In genomic region chr3:168085491-168086119, GRCh38 we compare ENCODE assay signal across 14 cellular contexts. TPM values are rescaled to one million over a fixed set of nuclear protein-coding genes. Genes with fewer than 3 reads are reported as not detected.
DNase-seq lines count a peak whose midpoint lies in the region; ATAC-seq and TF ChIP-seq lines count a peak whose summit lies in the region.
"Had no signal": no experiment of that assay in that cellular context is flagged by ENCODE, and none has a peak within 500 bp of the region (broad histone marks: within the 10 kb centered on the region; RNA-seq: fewer than 3 reads in every experiment).

No MANE protein-coding gene starts in this region.

- DNase-seq in NCI-H524 (lab: John Stamatoyannopoulos, UW) (peak; percentile 49 to 81), SIG-M5 treated with dmso at 0.1 percent for 504 hours (lab: John Stamatoyannopoulos, UW; ENCODE audit: unreplicated experiment) (no peak), PC-3 (no peak), medulla oblongata (ENCODE audit: extremely low spot score) (no peak), NCI-H2029 treated with DMSO at 0.1 percent for 48 hours (lab: John Stamatoyannopoulos, UW) (no peak)
- DNase-seq: activated effector memory CD4-positive, alpha-beta T cell treated with anti-CD3 and anti-CD28 coated beads, Interleukin-2, amount 50 U/mL, for 16 hours; IMR-90 had no signal

- H3K4me1 ChIP-seq in PC-3 (ENCODE audit: insufficient read depth, low read length), result no peaks in the 10 kb centered on the region

- POLR2A ChIA-PET in PC-3 (lab: Charles Lee; ENCODE audit: unreplicated experiment), result interaction anchor here (0.6 kb wide), 1 partner anchor 53 kb away, joined by 3 read pairs; no protein-coding TSS in a partner anchor

- H3K36me3 ChIP-seq in PC-3 (ENCODE audit: low read depth, low read length), result no peaks in the 10 kb centered on the region
- H3K36me3 ChIP-seq: BLaER1 had no signal

- H3K27me3 ChIP-seq in PC-3 (ENCODE audit: low read length), result no peaks in the 10 kb centered on the region
- H3K27me3 ChIP-seq: BLaER1, foreskin keratinocyte had no signal

- no peak overlapping the region for H3K9ac ChIP-seq in PC-3 (ENCODE audit: low read length)
- H3K9ac ChIP-seq: BLaER1 had no signal

- H3F3A ChIP-seq in PC-3 (ENCODE audit: low read length, unreplicated experiment), result no peaks in the 10 kb centered on the region

- no peaks in the 10 kb centered on the region for H3K9me2 ChIP-seq in PC-3 (replicated peaks; ENCODE audit: low read length)

- no peaks in the 10 kb centered on the region for H3K9me3 ChIP-seq in PC-3 (ENCODE audit: low read length)

- H3K4me2 ChIP-seq in PC-3 (ENCODE audit: low read length), result no peak overlapping the region
- H3K4me2 ChIP-seq: BLaER1 had no signal

- CTCF ChIA-PET in PC-3 (lab: Charles Lee), result no interaction called here

- ATAC-seq in GM18508 (IDR thresholded peaks at IDR 0.05; ENCODE audit: insufficient read depth, unreplicated experiment) (peak; percentile 51), GM21381 (IDR thresholded peaks at IDR 0.05; ENCODE audit: unreplicated experiment) (peak; percentile 59), HG03045 (IDR thresholded peaks at IDR 0.05; ENCODE audit: unreplicated experiment) (peak; percentile 65), PC-3 (no peak)
- ATAC-seq: foreskin keratinocyte had no signal

- no peak overlapping the region for H3K27ac ChIP-seq in PC-3 (ENCODE audit: low read length)
- H3K27ac ChIP-seq: BLaER1, foreskin keratinocyte, VCaP had no signal

- no TSS peak for BruUV-seq in PC-3 (replicated peaks; lab: Mats Ljungman, UMichigan)

- H3K79me2 ChIP-seq in PC-3 (ENCODE audit: low read length), result peaks cover 83% of the 10 kb centered on the region

- no peak overlapping the region for H2AFZ ChIP-seq in PC-3 (ENCODE audit: low read length)

- H3K4me3 ChIP-seq in PC-3 (ENCODE audit: low read length), result no peak overlapping the region
- H3K4me3 ChIP-seq: BLaER1, lung had no signal

- peaks cover 9% of the 10 kb centered on the region; the same call in 1 of the 2 replicates for H4K20me1 ChIP-seq in PC-3 (ENCODE audit: low read length)

- no peak for TF ChIP-seq CTCF in PC-3 (conservative IDR thresholded peaks at IDR 0.05; ENCODE audit: low read depth, low read length)

- intact Hi-C loops in PC-3 (cut with micrococcal nuclease), result no loop called here

RNA-seq across cellular contexts. Expression of gene GOLIM4, which starts 10.1 kb away (rescaled TPM):
- total RNA-seq in PC-3 (2014; rRNA removed), result 25.3 and 28.5 TPM in 2 replicates

Comparison
In these comparisons a context has a peak if more than half of its experiments do, and no peak if none do; other contexts are left out.
1. DNase-seq: peak in NCI-H524 (2 of 2); none in SIG-M5 treated with dmso at 0.1 percent for 504 hours (single experiment), PC-3 (single experiment), medulla oblongata (single experiment) and NCI-H2029 treated with DMSO at 0.1 percent for 48 hours (single experiment).